Comparison of ENCODE assay signal across 9 cellular contexts in genomic region chr6:32816746-32817204, GRCh38. TPM values are rescaled to one million over a fixed set of nuclear protein-coding genes. Genes with fewer than 3 reads are reported as not detected.
DNase-seq lines count a peak whose midpoint lies in the region; ATAC-seq and TF ChIP-seq lines count a peak whose summit lies in the region.
"Had no signal": no experiment of that assay in that cellular context is flagged by ENCODE, and none has a peak within 500 bp of the region (broad histone marks: within the 10 kb centered on the region; RNA-seq: fewer than 3 reads in every experiment).

Gene HLA-DOB, minus strand, starts transcription at chr6:32817002. Its CDS starts 51 bp downstream, at chr6:32816951.

- H3K4me3 Mint-ChIP-seq in endodermal cell = no peak within 1 kb of the TSS

- H3K9ac ChIP-seq in endodermal cell (ENCODE audit: extremely low read depth, low read length, poor library complexity, severe bottlenecking) = no peak within 1 kb of the TSS

- H3K4me1 ChIP-seq in endodermal cell (ENCODE audit: control insufficient read depth, insufficient read depth, low read length) = no peaks in the 10 kb centered on the region

- no peaks in the 10 kb centered on the region for H3K27me3 ChIP-seq in GM06990 (replicated peaks; ENCODE audit: control insufficient read depth, insufficient read depth, low read length)
- peaks cover 0 to 4% (median 0%) of the 10 kb centered on the region in 45 donors for H3K27me3 ChIP-seq in dorsolateral prefrontal cortex
- H3K27me3 ChIP-seq in endodermal cell (ENCODE audit: control insufficient read depth, insufficient read depth, low read length, poor library complexity, severe bottlenecking) = peaks cover 6% of the 10 kb centered on the region

- intact Hi-C loops in dorsolateral prefrontal cortex (cut with DNase I) = no loop called here

- H3K36me3 Mint-ChIP-seq in endodermal cell (ENCODE audit: low read depth) = no peaks in the 10 kb centered on the region

- peak; percentile 37 for ATAC-seq in HG02759 (IDR thresholded peaks at IDR 0.05; ENCODE audit: unreplicated experiment)

- no peak within 1 kb of the TSS for H3K27ac Mint-ChIP-seq in endodermal cell

- no peaks in the 10 kb centered on the region for H3K9me3 Mint-ChIP-seq in endodermal cell

- DNase-seq in GM06990 (ENCODE audit: extremely low read depth, insufficient read length) (peak; percentile 59), astrocyte of the hippocampus (ENCODE audit: low read depth, low spot score) (peak; percentile 16), midbrain (lab: John Stamatoyannopoulos, UW) (peak; percentile 5), NCI-H1436 treated with DMSO at 0.1 percent for 48 hours (lab: John Stamatoyannopoulos, UW) (no peak), cortex of kidney (lab: John Stamatoyannopoulos, UW) (no peak), dorsolateral prefrontal cortex (no peak), endodermal cell (no peak)
- DNase-seq: right cardiac atrium had no signal

- H3K4me1 Mint-ChIP-seq in endodermal cell = no peaks in the 10 kb centered on the region

- no peaks in the 10 kb centered on the region for H3K9me3 ChIP-seq in endodermal cell (ENCODE audit: control insufficient read depth, low read length)

- peaks cover 16% of the 10 kb centered on the region for H3K27me3 Mint-ChIP-seq in endodermal cell (ENCODE audit: insufficient read depth)

- 83 to 92% methylated on average over 2 to 3 of the region's 3 CpGs for WGBS in endodermal cell (ENCODE audit: insufficient coverage in 1 of 2, insufficient read length in 1 of 2), 2 experiments

- peak within 1 kb of the TSS; percentile 78 for H3K4me3 ChIP-seq in GM06990 (replicated peaks; ENCODE audit: low read depth, low read length)
- H3K4me3 ChIP-seq in dorsolateral prefrontal cortex = peak within 1 kb of the TSS in 5 of 59 donors; percentile 13 to 31 (median 20)
- H3K4me3 ChIP-seq in endodermal cell (ENCODE audit: low read length) = no peak within 1 kb of the TSS

- H3K27ac ChIP-seq in dorsolateral prefrontal cortex (no peak within 1 kb of the TSS), endodermal cell (ENCODE audit: low read depth, low read length) (no peak within 1 kb of the TSS)

- TF ChIP-seq CTCF in GM06990 (IDR thresholded peaks at IDR 0.05; ENCODE audit: insufficient read depth, low read length, poor library complexity, severe bottlenecking) = no peak
- TF ChIP-seq CTCF in dorsolateral prefrontal cortex (IDR thresholded peaks at IDR 0.05 in 54 of 56, conservative IDR thresholded peaks at IDR 0.05 in 2 of 56; ENCODE audit: low read depth in 1 of 56, partially characterized antibody in 56 of 56) = no peak
- no peak for TF ChIP-seq CTCF in endodermal cell (conservative IDR thresholded peaks at IDR 0.05)

- H3K36me3 ChIP-seq in GM06990 (ENCODE audit: control insufficient read depth, insufficient read depth, low read length) = peaks cover 8% of the 10 kb centered on the region; the same call in 1 of the 2 replicates
- H3K36me3 ChIP-seq in endodermal cell (ENCODE audit: control insufficient read depth, insufficient read depth, low read length) = no peaks in the 10 kb centered on the region

RNA-seq across cellular contexts. Expression of gene HLA-DOB, which starts in this region (rescaled TPM):
- total RNA-seq in dorsolateral prefrontal cortex (1 to 10 TPM in 48 of 120 experiments, under 1 TPM in 40, not detected in 32; 0.33 to 9.9 (median 1.0) TPM), endodermal cell (not detected)
- polyA plus RNA-seq in endodermal cell (2013, experiment 1 of 2) = not detected
- polyA plus RNA-seq in endodermal cell (2013, experiment 2 of 2) = not detected

Comparison
In these comparisons a context has a peak if more than half of its experiments do, and no peak if none do; other contexts are left out.
1. DNase-seq: peak in GM06990 (single experiment), astrocyte of the hippocampus (single experiment) and midbrain (single experiment); none in NCI-H1436 treated with DMSO at 0.1 percent for 48 hours (single experiment), cortex of kidney (single experiment), dorsolateral prefrontal cortex (0 of 10) and endodermal cell (single experiment).